Comparison of ENCODE assay signal across 18 cellular contexts in genomic region chr5:133531178-133531577, GRCh38.
DNase-seq lines count a peak whose midpoint lies in the region; ATAC-seq and TF ChIP-seq lines count a peak whose summit lies in the region.
"Had no signal": no experiment of that assay in that cellular context is flagged by ENCODE, and none has a peak within 500 bp of the region (broad histone marks: within the 10 kb centered on the region; RNA-seq: fewer than 3 reads in every experiment).

No MANE protein-coding gene starts in this region.

- intact Hi-C loops in dorsolateral prefrontal cortex (cut with DNase I), result no loop called here

- H3K27me3 ChIP-seq in dorsolateral prefrontal cortex, result no peaks in the 10 kb centered on the region
- H3K27me3 ChIP-seq: tibial nerve had no signal

- no peaks in the 10 kb centered on the region for H3K9me3 Mint-ChIP-seq in T-helper 2 cell treated with Interferon-gamma antibody and Interleukin-4, amounts not matched to agents 5 μg/mL and 100 μg/mL, for 36 hours
- H3K9me3 Mint-ChIP-seq in stimulated activated naive B cell treated with anti-CD40 and anti-IgM and Interleukin-4, amounts not matched to agents 10 μg/mL and 1 μg/mL and 100 μg/mL, for 72 hours, result no peaks in the 10 kb centered on the region
- H3K9me3 Mint-ChIP-seq: naive B cell had no signal

- no peak for TF ChIP-seq CTCF in dorsolateral prefrontal cortex (IDR thresholded peaks at IDR 0.05 in 54 of 56, conservative IDR thresholded peaks at IDR 0.05 in 2 of 56; ENCODE audit: low read depth in 1 of 56, partially characterized antibody in 56 of 56)

- H3K36me3 Mint-ChIP-seq in T-helper 2 cell treated with Interferon-gamma antibody and Interleukin-4, amounts not matched to agents 5 μg/mL and 100 μg/mL, for 36 hours (ENCODE audit: low read depth), result no peaks in the 10 kb centered on the region
- H3K36me3 Mint-ChIP-seq in stimulated activated naive B cell treated with anti-CD40 and anti-IgM and Interleukin-4, amounts not matched to agents 10 μg/mL and 1 μg/mL and 100 μg/mL, for 72 hours, result no peaks in the 10 kb centered on the region
- H3K36me3 Mint-ChIP-seq: brain, CD14-positive monocyte, naive B cell had no signal

- ATAC-seq in HG02678 (IDR thresholded peaks at IDR 0.05; ENCODE audit: unreplicated experiment), result peak; percentile 73
- ATAC-seq in stimulated activated naive B cell treated with anti-CD40 and anti-IgM and Interleukin-4, amounts not matched to agents 10 μg/mL and 1 μg/mL and 100 μg/mL, for 72 hours (replicated peaks), result peak; percentile 84 to 92
- ATAC-seq: left lobe of liver had no signal

- no peaks in the 10 kb centered on the region for H3K4me1 Mint-ChIP-seq in T-helper 2 cell treated with Interferon-gamma antibody and Interleukin-4, amounts not matched to agents 5 μg/mL and 100 μg/mL, for 36 hours (ENCODE audit: low read depth)
- H3K4me1 Mint-ChIP-seq in stimulated activated naive B cell treated with anti-CD40 and anti-IgM and Interleukin-4, amounts not matched to agents 10 μg/mL and 1 μg/mL and 100 μg/mL, for 72 hours, result peaks cover 0 to 7% of the 10 kb centered on the region in 2 donors
- H3K4me1 Mint-ChIP-seq: CD14-positive monocyte, naive B cell had no signal

- peaks cover 2% of the 10 kb centered on the region for H3K27me3 Mint-ChIP-seq in T-helper 2 cell treated with Interferon-gamma antibody and Interleukin-4, amounts not matched to agents 5 μg/mL and 100 μg/mL, for 36 hours (ENCODE audit: low read depth)
- peaks cover 4 to 5% of the 10 kb centered on the region in 2 donors for H3K27me3 Mint-ChIP-seq in stimulated activated naive B cell treated with anti-CD40 and anti-IgM and Interleukin-4, amounts not matched to agents 10 μg/mL and 1 μg/mL and 100 μg/mL, for 72 hours

- no peak overlapping the region for H3K27ac Mint-ChIP-seq in T-helper 2 cell treated with Interferon-gamma antibody and Interleukin-4, amounts not matched to agents 5 μg/mL and 100 μg/mL, for 36 hours
- no peak overlapping the region for H3K27ac Mint-ChIP-seq in stimulated activated naive B cell treated with anti-CD40 and anti-IgM and Interleukin-4, amounts not matched to agents 10 μg/mL and 1 μg/mL and 100 μg/mL, for 72 hours
- H3K27ac Mint-ChIP-seq: brain, CD14-positive monocyte had no signal

- peak; percentile 15 for DNase-seq in T-helper 2 cell treated with Interferon-gamma antibody and Interleukin-4, amounts not matched to agents 5 μg/mL and 100 μg/mL, for 36 hours (ENCODE audit: low spot score)
- DNase-seq in T-helper 2 cell (no peak), MV-4-11 (lab: John Stamatoyannopoulos, UW) (peak; percentile 46), dorsolateral prefrontal cortex (no peak), SIG-M5 treated with dmso at 0.1 percent for 504 hours (lab: John Stamatoyannopoulos, UW; ENCODE audit: unreplicated experiment) (no peak), KG1 (lab: John Stamatoyannopoulos, UW) (no peak)
- DNase-seq in stimulated activated naive B cell treated with anti-CD40 and anti-IgM and Interleukin-4, amounts not matched to agents 10 μg/mL and 1 μg/mL and 100 μg/mL, for 72 hours, result peak; percentile 7
- DNase-seq: DMS79 treated with DMSO at 0.1 percent for 48 hours, hypothalamus, KBM-7, naive B cell, NCI-H1417 treated with DMSO at 0.1 percent for 48 hours had no signal

- H3K4me3 ChIP-seq in dorsolateral prefrontal cortex, result no peak overlapping the region
- H3K4me3 ChIP-seq: tibial nerve had no signal

- H3K27ac ChIP-seq in dorsolateral prefrontal cortex, result peak overlapping the region in 5 of 59 donors; percentile 2 to 30 (median 11)
- H3K27ac ChIP-seq: 22Rv1 had no signal

- no peak overlapping the region for H3K4me3 Mint-ChIP-seq in T-helper 2 cell treated with Interferon-gamma antibody and Interleukin-4, amounts not matched to agents 5 μg/mL and 100 μg/mL, for 36 hours
- no peak overlapping the region for H3K4me3 Mint-ChIP-seq in stimulated activated naive B cell treated with anti-CD40 and anti-IgM and Interleukin-4, amounts not matched to agents 10 μg/mL and 1 μg/mL and 100 μg/mL, for 72 hours
- H3K4me3 Mint-ChIP-seq: brain, CD14-positive monocyte, naive B cell had no signal

Comparison
In these comparisons a context has a peak if more than half of its experiments do, and no peak if none do; other contexts are left out.
1. DNase-seq: peak in T-helper 2 cell treated with Interferon-gamma antibody and Interleukin-4, amounts not matched to agents 5 μg/mL and 100 μg/mL, for 36 hours (single experiment), MV-4-11 (single experiment) and stimulated activated naive B cell treated with anti-CD40 and anti-IgM and Interleukin-4, amounts not matched to agents 10 μg/mL and 1 μg/mL and 100 μg/mL, for 72 hours (single experiment); none in T-helper 2 cell (0 of 5), dorsolateral prefrontal cortex (0 of 10), SIG-M5 treated with dmso at 0.1 percent for 504 hours (single experiment) and KG1 (single experiment).